In the genomic region with DNA sequence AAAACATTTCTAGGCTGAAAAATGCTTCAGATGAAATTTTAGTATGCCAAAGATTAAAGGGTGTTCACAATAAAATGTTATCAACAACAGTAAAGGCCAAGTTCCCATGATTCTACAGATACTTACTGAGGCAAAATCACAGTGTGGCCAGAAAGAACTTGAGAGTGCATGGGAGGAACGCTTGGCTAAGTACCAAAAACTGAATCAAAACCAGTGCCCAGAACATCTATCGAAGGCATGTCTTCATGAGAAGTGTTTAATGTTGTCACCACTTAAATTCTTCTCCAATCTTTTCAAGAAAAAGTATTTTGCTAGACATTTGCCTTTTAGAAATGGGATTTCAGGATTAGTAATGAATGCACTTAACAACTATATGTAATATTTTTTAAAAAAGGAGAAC, we compare ENCODE assay signal across 24 cellular contexts. TPM values are rescaled to one million over a fixed set of nuclear protein-coding genes. Genes with fewer than 3 reads are reported as not detected.
DNase-seq lines count a peak whose midpoint lies in the region; ATAC-seq, FAIRE-seq and TF ChIP-seq lines count a peak whose summit lies in the region.
"Had no signal": no experiment of that assay in that cellular context is flagged by ENCODE, and none has a peak within 500 bp of the region (broad histone marks: within the 10 kb centered on the region; RNA-seq: fewer than 3 reads in every experiment).

No MANE protein-coding gene starts in this region.

- no peak overlapping the region for H3K27ac Mint-ChIP-seq in glutamatergic neuron (ENCODE audit: unreplicated experiment)
- H3K27ac Mint-ChIP-seq: activated naive CD4-positive, alpha-beta T cell treated with anti-CD3 and anti-CD28 coated beads, Interleukin-2, amount 10 ng/mL, durations not matched to agents 7 days and 5 days; memory B cell; neural progenitor cell had no signal

- no peak overlapping the region for H3K4me3 Mint-ChIP-seq in glutamatergic neuron (ENCODE audit: unreplicated experiment)
- H3K4me3 Mint-ChIP-seq: activated naive CD4-positive, alpha-beta T cell treated with anti-CD3 and anti-CD28 coated beads, Interleukin-2, amount 10 ng/mL, durations not matched to agents 7 days and 5 days; memory B cell; neural progenitor cell had no signal

- H3K9me3 Mint-ChIP-seq in glutamatergic neuron (ENCODE audit: unreplicated experiment): no peaks in the 10 kb centered on the region
- H3K9me3 Mint-ChIP-seq: activated naive CD4-positive, alpha-beta T cell treated with anti-CD3 and anti-CD28 coated beads, Interleukin-2, amount 10 ng/mL, durations not matched to agents 7 days and 5 days; memory B cell had no signal

- H3K4me1 Mint-ChIP-seq in glutamatergic neuron (ENCODE audit: low read depth, unreplicated experiment): no peaks in the 10 kb centered on the region
- H3K4me1 Mint-ChIP-seq: activated naive CD4-positive, alpha-beta T cell treated with anti-CD3 and anti-CD28 coated beads, Interleukin-2, amount 10 ng/mL, durations not matched to agents 7 days and 5 days; memory B cell had no signal

- no peak for TF ChIP-seq POLR2A in GM12891 (IDR thresholded peaks at IDR 0.05; ENCODE audit: low read depth, low read length)

- DNase-seq in GM12891 (ENCODE audit: insufficient read length, low spot score) (no peak), astrocyte of the spinal cord (ENCODE audit: low read depth, low spot score) (peak; percentile 13), foreskin fibroblast (peak; percentile 4 to 15), stromal cell of bone marrow (ENCODE audit: low read depth) (peak; percentile 10), glutamatergic neuron (no peak)
- no peak for DNase-seq in effector CD4-positive, alpha-beta T cell
- DNase-seq: activated CD4-positive, alpha-beta T cell treated with anti-CD3 and anti-CD28 coated beads, Interleukin-2, amount 50 U/mL, for 4 hours; activated naive CD4-positive, alpha-beta T cell treated with anti-CD3 and anti-CD28 coated beads, Interleukin-2, amount 10 ng/mL, durations not matched to agents 7 days and 5 days; amygdala; left colon; NCI-H1436; NCI-H524; NK-92 treated with Interleukin-12 subunit alpha and Interleukin-12 subunit beta, amount 100 ng/mL, for 24 hours; spleen; upper lobe of left lung had no signal

- ATAC-seq in HG03108 (IDR thresholded peaks at IDR 0.05; ENCODE audit: unreplicated experiment): no peak
- ATAC-seq: esophagus mucosa, left colon had no signal

- H3K4me3 ChIP-seq in astrocyte of the spinal cord (ENCODE audit: low read depth, low read length) (no peak overlapping the region), foreskin fibroblast (ENCODE audit: low read depth in 1 of 2, low read length in 2 of 2) (no peak overlapping the region)
- H3K4me3 ChIP-seq: coronary artery, neural progenitor cell, SJSA1, spleen, upper lobe of left lung had no signal

- TF ChIP-seq CTCF in astrocyte of the spinal cord (IDR thresholded peaks at IDR 0.05; ENCODE audit: low read depth, low read length) (no peak), foreskin fibroblast (IDR thresholded peaks at IDR 0.05; ENCODE audit: low read depth, low read length) (no peak), glutamatergic neuron (IDR thresholded peaks at IDR 0.05; ENCODE audit: partially characterized antibody, unreplicated experiment) (no peak)

- in situ Hi-C loops in astrocyte of the spinal cord (cut with HindIII; ENCODE audit: low sequenced_read_pairs): no loop called here

- H3K36me3 Mint-ChIP-seq in glutamatergic neuron (ENCODE audit: unreplicated experiment): no peaks in the 10 kb centered on the region
- H3K36me3 Mint-ChIP-seq: activated naive CD4-positive, alpha-beta T cell treated with anti-CD3 and anti-CD28 coated beads, Interleukin-2, amount 10 ng/mL, durations not matched to agents 7 days and 5 days; memory B cell had no signal

- no peaks in the 10 kb centered on the region for H3K27me3 Mint-ChIP-seq in glutamatergic neuron (ENCODE audit: unreplicated experiment)
- H3K27me3 Mint-ChIP-seq: activated naive CD4-positive, alpha-beta T cell treated with anti-CD3 and anti-CD28 coated beads, Interleukin-2, amount 10 ng/mL, durations not matched to agents 7 days and 5 days; memory B cell had no signal

- FAIRE-seq in GM12891 (lab: Jason Lieb, UNC): peak; percentile 9
- FAIRE-seq: bronchial epithelial cell, D721Med, RCC 7860 had no signal

TF ChIP-seq in GM12891, 5 proteins besides CTCF, POLR2A, EP300 and RAD21:
- TF ChIP-seq TAF1 (IDR thresholded peaks at IDR 0.05; ENCODE audit: low read depth, low read length): no peak
- TF ChIP-seq SPI1 (IDR thresholded peaks at IDR 0.05; ENCODE audit: low read depth, low read length): no peak
- no peak for TF ChIP-seq POLR2AphosphoS5 (IDR thresholded peaks at IDR 0.05; ENCODE audit: low read depth, low read length)
- TF ChIP-seq POU2F2 (IDR thresholded peaks at IDR 0.05; ENCODE audit: low read depth, low read length): no peak
- no peak for TF ChIP-seq PAX5 (IDR thresholded peaks at IDR 0.05; ENCODE audit: insufficient read depth, low read length, severe bottlenecking)

RNA-seq across cellular contexts. Expression of a gene that starts 41.5 kb away (rescaled TPM):
- polyA plus RNA-seq in GM12891 (2012; ENCODE audit: low read depth, missing spikeins): 17.7 TPM
- 93.1 TPM for total RNA-seq in glutamatergic neuron (ENCODE audit: unreplicated experiment)

Comparison
In these comparisons a context has a peak if more than half of its experiments do, and no peak if none do; other contexts are left out.
1. DNase-seq: peak in astrocyte of the spinal cord (single experiment), foreskin fibroblast (2 of 2) and stromal cell of bone marrow (single experiment); none in GM12891 (single experiment), effector CD4-positive, alpha-beta T cell (single experiment) and glutamatergic neuron (single experiment).